1 cellular context compared by ENCODE assay signal in the genomic region with DNA sequence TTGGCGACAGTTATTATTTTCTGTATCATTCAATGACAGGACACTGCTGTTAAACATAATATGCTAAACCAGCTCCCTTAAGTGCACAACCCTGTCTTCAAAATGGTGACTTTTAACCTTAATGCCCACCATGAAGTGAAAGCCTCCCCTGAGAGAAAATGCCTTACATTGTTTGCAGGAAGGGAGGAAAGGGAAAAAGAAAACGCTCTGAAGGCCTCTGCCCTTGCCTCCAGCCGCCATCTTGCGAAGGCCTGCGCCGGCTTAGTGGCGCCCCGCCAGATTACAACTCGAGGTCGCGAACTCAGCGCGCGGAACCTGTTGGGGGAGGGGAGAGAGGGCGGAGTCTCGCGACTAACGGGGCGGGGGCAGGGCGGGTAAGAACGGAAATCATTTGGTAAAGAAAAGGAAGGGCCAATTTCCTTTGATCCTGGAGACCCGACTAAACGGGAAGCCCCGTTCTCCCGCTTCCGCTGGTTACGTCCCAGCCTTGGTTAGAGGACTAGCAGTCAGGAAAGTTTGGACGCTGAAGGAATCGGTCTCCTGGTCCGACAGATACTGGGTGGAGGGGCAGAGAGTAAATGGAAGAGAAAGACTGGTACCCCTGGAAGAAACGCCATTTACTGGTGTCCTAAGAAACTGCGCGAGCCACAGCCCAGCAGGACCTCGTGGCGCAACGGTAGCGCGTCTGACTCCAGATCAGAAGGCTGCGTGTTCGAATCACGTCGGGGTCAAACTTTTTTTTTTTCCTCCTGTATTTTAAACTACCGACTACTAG.
A peak's percentile ranks its signal among the peaks of the same experiment; 100 is the strongest.
TF ChIP-seq lines count a peak whose summit lies in the region.

No MANE protein-coding gene starts in this region.

TF ChIP-seq in HEK293, 187 proteins besides CTCF, POLR2A, EP300 and RAD21 (continued from another document and continues in another):
- TF ChIP-seq ZSCAN5A (tag by site-specific recombination; IDR thresholded peaks at IDR 0.05) (peak; percentile 32; the same call in 1 of the 2 replicates), MZF1 (tag by site-specific recombination; IDR thresholded peaks at IDR 0.05; ENCODE audit: borderline replicate concordance) (peak; percentile 42), ZNF747 (tag by site-specific recombination; IDR thresholded peaks at IDR 0.05) (no peak), TCF7L2 (IDR thresholded peaks at IDR 0.05; ENCODE audit: borderline replicate concordance, low read depth, low read length) (peak; percentile 93), ZNF530 (tag by site-specific recombination; IDR thresholded peaks at IDR 0.05; ENCODE audit: low read depth) (no peak), PRDM1 (tag by site-specific recombination; IDR thresholded peaks at IDR 0.05) (peak; percentile 97), BCL11A (tag by site-specific recombination; IDR thresholded peaks at IDR 0.05; ENCODE audit: low read depth) (peak; percentile 71; the same call in 1 of the 2 replicates), ZNF596 (tag by site-specific recombination; IDR thresholded peaks at IDR 0.05) (peak; percentile 34; the same call in 1 of the 2 replicates), ZNF202 (tag by site-specific recombination; IDR thresholded peaks at IDR 0.05; ENCODE audit: borderline replicate concordance) (no peak), ZNF23 (tag by site-specific recombination; IDR thresholded peaks at IDR 0.05; ENCODE audit: borderline replicate concordance) (no peak), ZNF335 (tag by site-specific recombination; conservative IDR thresholded peaks at IDR 0.05) (peak; percentile 85), ZBTB11 (tag by site-specific recombination; conservative IDR thresholded peaks at IDR 0.05; ENCODE audit: low read depth) (peak; percentile 63; the same call in 1 of the 2 replicates), ZNF248 (tag by site-specific recombination; IDR thresholded peaks at IDR 0.05) (no peak), ZNF558 (tag by site-specific recombination; IDR thresholded peaks at IDR 0.05) (peak; percentile 48), SP7 (tag by site-specific recombination; IDR thresholded peaks at IDR 0.05) (peak; percentile 60), ZNF311 (tag by site-specific recombination; IDR thresholded peaks at IDR 0.05; ENCODE audit: borderline replicate concordance) (no peak), ZNF660 (tag by site-specific recombination; IDR thresholded peaks at IDR 0.05) (peak; percentile 85), ZNF654 (tag by site-specific recombination; IDR thresholded peaks at IDR 0.05; ENCODE audit: low read depth) (no peak; the same call in 1 of the 2 replicates), ZNF529 (tag by site-specific recombination; IDR thresholded peaks at IDR 0.05; ENCODE audit: insufficient replicate concordance) (no peak), ZBTB7A (tag by site-specific recombination; IDR thresholded peaks at IDR 0.05; ENCODE audit: low read depth) (peak; percentile 76; the same call in 1 of the 2 replicates), ZBTB10 (tag by site-specific recombination; IDR thresholded peaks at IDR 0.05) (peak; percentile 43), ZNF394 (tag by site-specific recombination; IDR thresholded peaks at IDR 0.05; ENCODE audit: borderline replicate concordance) (peak; percentile 65; the same call in 1 of the 2 replicates), SCRT1 (tag by site-specific recombination; IDR thresholded peaks at IDR 0.05; ENCODE audit: borderline replicate concordance) (peak; percentile 80; the same call in 1 of the 2 replicates), ZNF521 (tag by site-specific recombination; IDR thresholded peaks at IDR 0.05) (no peak), BCL6B (tag by site-specific recombination; IDR thresholded peaks at IDR 0.05) (no peak), ZNF146 (tag by site-specific recombination; IDR thresholded peaks at IDR 0.05) (peak; percentile 13; the same call in 1 of the 2 replicates), ZNF518A (tag by site-specific recombination; conservative IDR thresholded peaks at IDR 0.05; ENCODE audit: low read depth) (peak; percentile 13; the same call in 1 of the 2 replicates), HOXA7 (CRISPR knock-in tag; IDR thresholded peaks at IDR 0.05; ENCODE audit: borderline replicate concordance) (no peak), HOXC10 (CRISPR knock-in tag; IDR thresholded peaks at IDR 0.05) (no peak), GLIS2 (tag by site-specific recombination; IDR thresholded peaks at IDR 0.05) (no peak), ZNF19 (tag by site-specific recombination; IDR thresholded peaks at IDR 0.05; ENCODE audit: low read depth) (no peak), ZNF670 (tag by site-specific recombination; IDR thresholded peaks at IDR 0.05; ENCODE audit: low read depth) (no peak), SP3 (tag by site-specific recombination; IDR thresholded peaks at IDR 0.05) (peak; percentile 83), WT1 (tag by site-specific recombination; IDR thresholded peaks at IDR 0.05) (peak; percentile 27; the same call in 1 of the 2 replicates)
- TF ChIP-seq, protein P1, sequence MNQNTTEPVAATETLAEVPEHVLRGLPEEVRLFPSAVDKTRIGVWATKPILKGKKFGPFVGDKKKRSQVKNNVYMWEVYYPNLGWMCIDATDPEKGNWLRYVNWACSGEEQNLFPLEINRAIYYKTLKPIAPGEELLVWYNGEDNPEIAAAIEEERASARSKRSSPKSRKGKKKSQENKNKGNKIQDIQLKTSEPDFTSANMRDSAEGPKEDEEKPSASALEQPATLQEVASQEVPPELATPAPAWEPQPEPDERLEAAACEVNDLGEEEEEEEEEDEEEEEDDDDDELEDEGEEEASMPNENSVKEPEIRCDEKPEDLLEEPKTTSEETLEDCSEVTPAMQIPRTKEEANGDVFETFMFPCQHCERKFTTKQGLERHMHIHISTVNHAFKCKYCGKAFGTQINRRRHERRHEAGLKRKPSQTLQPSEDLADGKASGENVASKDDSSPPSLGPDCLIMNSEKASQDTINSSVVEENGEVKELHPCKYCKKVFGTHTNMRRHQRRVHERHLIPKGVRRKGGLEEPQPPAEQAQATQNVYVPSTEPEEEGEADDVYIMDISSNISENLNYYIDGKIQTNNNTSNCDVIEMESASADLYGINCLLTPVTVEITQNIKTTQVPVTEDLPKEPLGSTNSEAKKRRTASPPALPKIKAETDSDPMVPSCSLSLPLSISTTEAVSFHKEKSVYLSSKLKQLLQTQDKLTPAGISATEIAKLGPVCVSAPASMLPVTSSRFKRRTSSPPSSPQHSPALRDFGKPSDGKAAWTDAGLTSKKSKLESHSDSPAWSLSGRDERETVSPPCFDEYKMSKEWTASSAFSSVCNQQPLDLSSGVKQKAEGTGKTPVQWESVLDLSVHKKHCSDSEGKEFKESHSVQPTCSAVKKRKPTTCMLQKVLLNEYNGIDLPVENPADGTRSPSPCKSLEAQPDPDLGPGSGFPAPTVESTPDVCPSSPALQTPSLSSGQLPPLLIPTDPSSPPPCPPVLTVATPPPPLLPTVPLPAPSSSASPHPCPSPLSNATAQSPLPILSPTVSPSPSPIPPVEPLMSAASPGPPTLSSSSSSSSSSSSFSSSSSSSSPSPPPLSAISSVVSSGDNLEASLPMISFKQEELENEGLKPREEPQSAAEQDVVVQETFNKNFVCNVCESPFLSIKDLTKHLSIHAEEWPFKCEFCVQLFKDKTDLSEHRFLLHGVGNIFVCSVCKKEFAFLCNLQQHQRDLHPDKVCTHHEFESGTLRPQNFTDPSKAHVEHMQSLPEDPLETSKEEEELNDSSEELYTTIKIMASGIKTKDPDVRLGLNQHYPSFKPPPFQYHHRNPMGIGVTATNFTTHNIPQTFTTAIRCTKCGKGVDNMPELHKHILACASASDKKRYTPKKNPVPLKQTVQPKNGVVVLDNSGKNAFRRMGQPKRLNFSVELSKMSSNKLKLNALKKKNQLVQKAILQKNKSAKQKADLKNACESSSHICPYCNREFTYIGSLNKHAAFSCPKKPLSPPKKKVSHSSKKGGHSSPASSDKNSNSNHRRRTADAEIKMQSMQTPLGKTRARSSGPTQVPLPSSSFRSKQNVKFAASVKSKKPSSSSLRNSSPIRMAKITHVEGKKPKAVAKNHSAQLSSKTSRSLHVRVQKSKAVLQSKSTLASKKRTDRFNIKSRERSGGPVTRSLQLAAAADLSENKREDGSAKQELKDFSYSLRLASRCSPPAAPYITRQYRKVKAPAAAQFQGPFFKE (tag by site-specific recombination; IDR thresholded peaks at IDR 0.05; ENCODE audit: borderline replicate concordance) = no peak
